Comparison of ENCODE assay signal across 1 cellular context in the genomic region with DNA sequence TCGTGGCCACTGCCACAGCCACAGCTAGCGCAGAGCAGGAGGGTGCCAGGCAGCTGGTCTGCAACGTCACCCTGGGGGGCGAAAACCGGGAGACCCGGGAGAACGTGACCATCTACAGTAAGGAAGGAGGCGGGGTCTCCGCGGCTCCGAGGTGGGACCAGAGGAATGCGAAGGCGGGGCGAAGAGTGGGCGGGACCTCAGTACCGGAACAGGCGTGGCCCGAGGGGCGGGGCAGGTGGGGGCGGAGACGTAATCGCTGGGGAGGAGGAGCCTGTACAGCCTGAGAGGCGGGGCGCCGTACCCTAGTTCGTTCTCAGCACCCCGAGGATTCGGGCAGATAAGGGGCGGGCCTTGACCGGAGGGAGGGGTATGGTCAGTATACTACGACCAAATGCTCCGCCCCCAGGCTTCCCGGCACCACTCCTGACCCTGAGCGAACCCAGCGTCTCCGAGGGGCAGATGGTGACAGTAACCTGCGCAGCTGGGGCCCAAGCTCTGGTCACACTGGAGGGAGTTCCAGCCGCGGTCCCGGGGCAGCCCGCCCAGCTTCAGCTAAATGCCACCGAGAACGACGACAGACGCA.
A peak's percentile ranks its signal among the peaks of the same experiment; 100 is the strongest.
TF ChIP-seq lines count a peak whose summit lies in the region.

No MANE protein-coding gene starts in this region.

TF ChIP-seq in K562, 482 proteins besides CTCF, POLR2A, EP300 and RAD21 (continued from another document):
- TF ChIP-seq L3MBTL2 (IDR thresholded peaks at IDR 0.05) (peak; percentile 81; the same call in 1 of the 2 replicates), CBX1 (IDR thresholded peaks at IDR 0.05; ENCODE audit: low read depth) (0 out of 2 replicates have a peak, but pooled peaks have one; percentile 17), ERF (CRISPR knock-in tag; IDR thresholded peaks at IDR 0.05) (peak; percentile 78), CREB1 (IDR thresholded peaks at IDR 0.05) (peak; percentile 41; the same call in 1 of the 2 replicates), CREB1 (CRISPR knock-in tag; IDR thresholded peaks at IDR 0.05) (peak; percentile 22; the same call in 1 of the 2 replicates), TEAD2 (tag; IDR thresholded peaks at IDR 0.05) (0 out of 2 replicates have a peak, but pooled peaks have one; percentile 9), TCF3 (CRISPR knock-in tag; IDR thresholded peaks at IDR 0.05) (peak; percentile 43), FOXK2 (conservative IDR thresholded peaks at IDR 0.05 in 1 of 2, IDR thresholded peaks at IDR 0.05 in 1 of 2; ENCODE audit: low read depth in 2 of 2) (peak in 1 of 2 experiments; percentile 82; a peak in 1 of 4 replicates), CXXC5 (CRISPR knock-in tag; IDR thresholded peaks at IDR 0.05) (0 out of 2 replicates have a peak, but pooled peaks have one; percentile 22), CREM (IDR thresholded peaks at IDR 0.05; ENCODE audit: low read depth) (no peak), SIN3A (IDR thresholded peaks at IDR 0.05; ENCODE audit: borderline replicate concordance in 2 of 2, control insufficient read depth in 1 of 2, low read depth in 2 of 2, low read length in 2 of 2) (peak in 1 of 2 experiments; percentile 68; a peak in 2 of 4 replicates), NR2C2 (CRISPR knock-in tag; IDR thresholded peaks at IDR 0.05) (no peak), NR2C2 (tag; IDR thresholded peaks at IDR 0.05) (peak; percentile 74; the same call in 1 of the 2 replicates), SIRT6 (IDR thresholded peaks at IDR 0.05; ENCODE audit: low read depth, low read length) (no peak), SRF (CRISPR knock-in tag; IDR thresholded peaks at IDR 0.05) (peak in 1 of 2 experiments; percentile 82; a peak in 2 of 4 replicates), MEIS2 (IDR thresholded peaks at IDR 0.05; ENCODE audit: partially characterized antibody) (peak; percentile 8), U2AF2 (optimal IDR thresholded peaks at IDR 0.05; ENCODE audit: low read depth, low read length) (no peak), ZNF75A (CRISPR knock-in tag; IDR thresholded peaks at IDR 0.05) (no peak), ETV1 (tag; conservative IDR thresholded peaks at IDR 0.05; ENCODE audit: low read depth) (0 out of 2 replicates have a peak, but pooled peaks have one; percentile 22), POLR2G (IDR thresholded peaks at IDR 0.05; ENCODE audit: low read depth, low read length) (peak; percentile 71), ZKSCAN3 (CRISPR knock-in tag; IDR thresholded peaks at IDR 0.05) (no peak), TBP (optimal IDR thresholded peaks at IDR 0.05; ENCODE audit: low read depth, low read length) (peak; percentile 17), ETV5 (CRISPR knock-in tag; IDR thresholded peaks at IDR 0.05; ENCODE audit: low read depth) (0 out of 2 replicates have a peak, but pooled peaks have one; percentile 34), EWSR1 (IDR thresholded peaks at IDR 0.05; ENCODE audit: borderline replicate concordance, low read depth, partially characterized antibody) (no peak), ZNF324 (CRISPR knock-in tag; IDR thresholded peaks at IDR 0.05) (0 out of 2 replicates have a peak, but pooled peaks have one; percentile 17), WHSC1 (IDR thresholded peaks at IDR 0.05; ENCODE audit: low read length) (no peak), SLC30A9 (CRISPR knock-in tag; IDR thresholded peaks at IDR 0.05) (no peak), ELF1 (tag; IDR thresholded peaks at IDR 0.05) (no peak), HNRNPLL (IDR thresholded peaks at IDR 0.05; ENCODE audit: low read depth, low read length, poor library complexity, severe bottlenecking) (peak; percentile 45)
- TF ChIP-seq, protein P1, sequence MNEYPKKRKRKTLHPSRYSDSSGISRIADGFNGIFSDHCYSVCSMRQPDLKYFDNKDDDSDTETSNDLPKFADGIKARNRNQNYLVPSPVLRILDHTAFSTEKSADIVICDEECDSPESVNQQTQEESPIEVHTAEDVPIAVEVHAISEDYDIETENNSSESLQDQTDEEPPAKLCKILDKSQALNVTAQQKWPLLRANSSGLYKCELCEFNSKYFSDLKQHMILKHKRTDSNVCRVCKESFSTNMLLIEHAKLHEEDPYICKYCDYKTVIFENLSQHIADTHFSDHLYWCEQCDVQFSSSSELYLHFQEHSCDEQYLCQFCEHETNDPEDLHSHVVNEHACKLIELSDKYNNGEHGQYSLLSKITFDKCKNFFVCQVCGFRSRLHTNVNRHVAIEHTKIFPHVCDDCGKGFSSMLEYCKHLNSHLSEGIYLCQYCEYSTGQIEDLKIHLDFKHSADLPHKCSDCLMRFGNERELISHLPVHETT (CRISPR knock-in tag; conservative IDR thresholded peaks at IDR 0.05 in 1 of 2, IDR thresholded peaks at IDR 0.05 in 1 of 2): 0 out of 4 replicates have a peak, but pooled peaks of 1 of the 2 experiments have one; percentile 13
- TF ChIP-seq, protein P2, sequence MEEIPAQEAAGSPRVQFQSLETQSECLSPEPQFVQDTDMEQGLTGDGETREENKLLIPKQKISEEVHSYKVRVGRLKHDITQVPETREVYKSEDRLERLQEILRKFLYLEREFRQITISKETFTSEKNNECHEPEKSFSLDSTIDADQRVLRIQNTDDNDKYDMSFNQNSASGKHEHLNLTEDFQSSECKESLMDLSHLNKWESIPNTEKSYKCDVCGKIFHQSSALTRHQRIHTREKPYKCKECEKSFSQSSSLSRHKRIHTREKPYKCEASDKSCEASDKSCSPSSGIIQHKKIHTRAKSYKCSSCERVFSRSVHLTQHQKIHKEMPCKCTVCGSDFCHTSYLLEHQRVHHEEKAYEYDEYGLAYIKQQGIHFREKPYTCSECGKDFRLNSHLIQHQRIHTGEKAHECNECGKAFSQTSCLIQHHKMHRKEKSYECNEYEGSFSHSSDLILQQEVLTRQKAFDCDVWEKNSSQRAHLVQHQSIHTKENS (CRISPR knock-in tag; IDR thresholded peaks at IDR 0.05): no peak
- TF ChIP-seq, protein P3, sequence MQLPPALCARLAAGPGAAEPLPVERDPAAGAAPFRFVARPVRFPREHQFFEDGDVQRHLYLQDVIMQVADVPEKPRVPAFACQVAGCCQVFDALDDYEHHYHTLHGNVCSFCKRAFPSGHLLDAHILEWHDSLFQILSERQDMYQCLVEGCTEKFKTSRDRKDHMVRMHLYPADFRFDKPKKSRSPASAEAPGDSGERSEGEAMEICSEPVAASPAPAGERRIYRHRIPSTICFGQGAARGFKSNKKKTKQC (CRISPR knock-in tag; IDR thresholded peaks at IDR 0.05): 0 out of 2 replicates have a peak, but pooled peaks have one; percentile 4
- TF ChIP-seq, protein P4, sequence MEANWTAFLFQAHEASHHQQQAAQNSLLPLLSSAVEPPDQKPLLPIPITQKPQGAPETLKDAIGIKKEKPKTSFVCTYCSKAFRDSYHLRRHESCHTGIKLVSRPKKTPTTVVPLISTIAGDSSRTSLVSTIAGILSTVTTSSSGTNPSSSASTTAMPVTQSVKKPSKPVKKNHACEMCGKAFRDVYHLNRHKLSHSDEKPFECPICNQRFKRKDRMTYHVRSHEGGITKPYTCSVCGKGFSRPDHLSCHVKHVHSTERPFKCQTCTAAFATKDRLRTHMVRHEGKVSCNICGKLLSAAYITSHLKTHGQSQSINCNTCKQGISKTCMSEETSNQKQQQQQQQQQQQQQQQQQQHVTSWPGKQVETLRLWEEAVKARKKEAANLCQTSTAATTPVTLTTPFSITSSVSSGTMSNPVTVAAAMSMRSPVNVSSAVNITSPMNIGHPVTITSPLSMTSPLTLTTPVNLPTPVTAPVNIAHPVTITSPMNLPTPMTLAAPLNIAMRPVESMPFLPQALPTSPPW (CRISPR knock-in tag; IDR thresholded peaks at IDR 0.05): peak; percentile 81
- TF ChIP-seq, protein P5, sequence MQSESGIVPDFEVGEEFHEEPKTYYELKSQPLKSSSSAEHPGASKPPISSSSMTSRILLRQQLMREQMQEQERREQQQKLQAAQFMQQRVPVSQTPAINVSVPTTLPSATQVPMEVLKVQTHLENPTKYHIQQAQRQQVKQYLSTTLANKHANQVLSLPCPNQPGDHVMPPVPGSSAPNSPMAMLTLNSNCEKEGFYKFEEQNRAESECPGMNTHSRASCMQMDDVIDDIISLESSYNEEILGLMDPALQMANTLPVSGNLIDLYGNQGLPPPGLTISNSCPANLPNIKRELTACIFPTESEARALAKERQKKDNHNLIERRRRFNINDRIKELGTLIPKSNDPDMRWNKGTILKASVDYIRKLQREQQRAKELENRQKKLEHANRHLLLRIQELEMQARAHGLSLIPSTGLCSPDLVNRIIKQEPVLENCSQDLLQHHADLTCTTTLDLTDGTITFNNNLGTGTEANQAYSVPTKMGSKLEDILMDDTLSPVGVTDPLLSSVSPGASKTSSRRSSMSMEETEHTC (IDR thresholded peaks at IDR 0.05): 0 out of 2 replicates have a peak, but pooled peaks have one; percentile 13
- TF ChIP-seq, protein P6, sequence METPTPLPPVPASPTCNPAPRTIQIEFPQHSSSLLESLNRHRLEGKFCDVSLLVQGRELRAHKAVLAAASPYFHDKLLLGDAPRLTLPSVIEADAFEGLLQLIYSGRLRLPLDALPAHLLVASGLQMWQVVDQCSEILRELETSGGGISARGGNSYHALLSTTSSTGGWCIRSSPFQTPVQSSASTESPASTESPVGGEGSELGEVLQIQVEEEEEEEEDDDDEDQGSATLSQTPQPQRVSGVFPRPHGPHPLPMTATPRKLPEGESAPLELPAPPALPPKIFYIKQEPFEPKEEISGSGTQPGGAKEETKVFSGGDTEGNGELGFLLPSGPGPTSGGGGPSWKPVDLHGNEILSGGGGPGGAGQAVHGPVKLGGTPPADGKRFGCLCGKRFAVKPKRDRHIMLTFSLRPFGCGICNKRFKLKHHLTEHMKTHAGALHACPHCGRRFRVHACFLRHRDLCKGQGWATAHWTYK (CRISPR knock-in tag; IDR thresholded peaks at IDR 0.05): 0 out of 2 replicates have a peak, but pooled peaks have one; percentile 70
TF ChIP-seq in K562: peak in this region for 51.
